9 cellular contexts compared by ENCODE assay signal in genomic region chr10:21174670-21175495, GRCh38.
A peak's percentile ranks its signal among the peaks of the same experiment; 100 is the strongest.
DNase-seq lines count a peak whose midpoint lies in the region; ATAC-seq, FAIRE-seq and TF ChIP-seq lines count a peak whose summit lies in the region.
"Had no signal": no experiment of that assay in that cellular context is flagged by ENCODE, and none has a peak within 500 bp of the region (broad histone marks: within the 10 kb centered on the region; RNA-seq: fewer than 3 reads in every experiment).

No MANE protein-coding gene starts in this region.

- intact Hi-C loops in pancreas (cut with DNase I) (no loop called here), CD14-positive monocyte (cut with micrococcal nuclease) (no loop called here)

- H3K4me3 ChIP-seq in Peyer's patch = peak overlapping the region in 3 of 4 donors; percentile 29 to 73 (median 54)
- peak overlapping the region; percentile 46 to 81 (median 77) for H3K4me3 ChIP-seq in pancreas
- no peak overlapping the region for H3K4me3 ChIP-seq in effector memory CD4-positive, alpha-beta T cell (ENCODE audit: insufficient read depth, low read depth, low read length, poor library complexity, severe bottlenecking)

- H3K27me3 ChIP-seq in Peyer's patch = no peaks in the 10 kb centered on the region
- no peaks in the 10 kb centered on the region for H3K27me3 ChIP-seq in pancreas
- no peaks in the 10 kb centered on the region for H3K27me3 ChIP-seq in effector memory CD4-positive, alpha-beta T cell (replicated peaks; ENCODE audit: control insufficient read depth, insufficient read depth, low read length, poor library complexity, severe bottlenecking)

- TF ChIP-seq POLR2A in Peyer's patch (IDR thresholded peaks at IDR 0.05) = no peak

- H3K27ac ChIP-seq in Peyer's patch (peak overlapping the region in 3 of 4 donors; percentile 28 to 60 (median 32)), epithelial cell of prostate (peak overlapping the region; percentile 63), pancreas (peak overlapping the region; percentile 87 to 94 (median 90))
- no peak overlapping the region for H3K27ac ChIP-seq in effector memory CD4-positive, alpha-beta T cell (ENCODE audit: insufficient read depth, low read length, poor library complexity, severe bottlenecking)

- WGBS in pancreas, 2 donors = 17 to 20% methylated on average over 37 of the region's 37 CpGs

- H3K27ac Mint-ChIP-seq in CD14-positive monocyte = peak overlapping the region in 2 of 7 donors; percentile 52 to 66

- DNase-seq in ELF-1 (ENCODE audit: low read depth, low spot score) (peak; percentile 64), Peyer's patch (no peak), epithelial cell of prostate (ENCODE audit: low read depth, low spot score) (no peak), pancreas (no peak), CD14-positive monocyte (ENCODE audit: low spot score) (no peak)
- no peak for DNase-seq in effector memory CD4-positive, alpha-beta T cell
- DNase-seq in activated effector memory CD4-positive, alpha-beta T cell treated with Interleukin-2 at 50 U/mL for 16 hours = no peak

- TF ChIP-seq CTCF in Peyer's patch (IDR thresholded peaks at IDR 0.05) (no peak), pancreas (IDR thresholded peaks at IDR 0.05) (no peak), CD14-positive monocyte (IDR thresholded peaks at IDR 0.05) (no peak)

- H3K9me3 ChIP-seq in Peyer's patch (no peaks in the 10 kb centered on the region), pancreas (no peaks in the 10 kb centered on the region)
- H3K9me3 ChIP-seq in effector memory CD4-positive, alpha-beta T cell (ENCODE audit: control insufficient read depth, low read length) = no peaks in the 10 kb centered on the region

- H3K4me3 Mint-ChIP-seq in CD14-positive monocyte = peak overlapping the region in 1 of 2 donors; percentile 75

- H3K4me1 ChIP-seq in Peyer's patch = peaks cover 0 to 18% (median 0%) of the 10 kb centered on the region in 4 donors
- peaks cover 0 to 9% (median 4%) of the 10 kb centered on the region in 3 donors for H3K4me1 ChIP-seq in pancreas
- H3K4me1 ChIP-seq in effector memory CD4-positive, alpha-beta T cell (ENCODE audit: control insufficient read depth, insufficient read depth, low read length, poor library complexity, severe bottlenecking) = no peaks in the 10 kb centered on the region

- H3K36me3 ChIP-seq in Peyer's patch = no peaks in the 10 kb centered on the region
- no peaks in the 10 kb centered on the region for H3K36me3 ChIP-seq in pancreas
- no peaks in the 10 kb centered on the region for H3K36me3 ChIP-seq in effector memory CD4-positive, alpha-beta T cell (ENCODE audit: control insufficient read depth, insufficient read depth, low read length)

- H3K27me3 Mint-ChIP-seq in CD14-positive monocyte (ENCODE audit: low read depth in 3 of 3) = peaks cover 54 to 79% (median 61%) of the 10 kb centered on the region in 3 donors

- FAIRE-seq in pancreas (lab: Jason Lieb, UNC) = no peak
- FAIRE-seq: GM18507 had no signal

- peaks cover 5 to 23% (median 9%) of the 10 kb centered on the region in 7 donors for H3K9me3 Mint-ChIP-seq in CD14-positive monocyte

- peak in 1 of 4 donors; percentile 13 for ATAC-seq in pancreas
- ATAC-seq in GM21423 (IDR thresholded peaks at IDR 0.05; ENCODE audit: unreplicated experiment) = no peak

- peaks cover 2 to 17% of the 10 kb centered on the region in 2 donors for H3K36me3 Mint-ChIP-seq in CD14-positive monocyte

- peaks cover 3% of the 10 kb centered on the region for H3K4me1 Mint-ChIP-seq in CD14-positive monocyte
